Comparison of ENCODE assay signal across 31 cellular contexts in the genomic region with DNA sequence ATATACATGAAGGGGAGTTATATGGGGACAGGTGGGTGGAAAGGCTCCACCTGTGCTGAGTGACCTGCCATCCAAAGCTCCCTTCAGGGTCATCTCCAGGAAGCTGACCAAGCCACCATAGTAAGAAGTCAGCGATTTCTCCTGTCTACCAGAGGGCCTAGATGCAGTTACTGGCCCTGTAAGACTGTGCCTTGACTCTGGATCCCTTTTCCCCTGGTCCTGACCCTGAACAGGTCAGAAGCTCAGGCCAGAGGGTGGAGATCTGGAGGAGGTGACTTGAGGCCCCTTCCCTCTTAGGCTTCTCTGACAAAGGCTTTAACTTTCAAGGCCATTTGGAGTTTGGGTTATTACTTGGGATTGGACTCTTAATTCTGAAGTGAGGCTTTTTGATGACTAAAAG.
DNase-seq lines count a peak whose midpoint lies in the region; ATAC-seq, FAIRE-seq and TF ChIP-seq lines count a peak whose summit lies in the region.
"Had no signal": no experiment of that assay in that cellular context is flagged by ENCODE, and none has a peak within 500 bp of the region (broad histone marks: within the 10 kb centered on the region; RNA-seq: fewer than 3 reads in every experiment).

No MANE protein-coding gene starts in this region.

- H3K4me1 ChIP-seq in body of pancreas (peaks cover 25% of the 10 kb centered on the region), pancreas (peaks cover 0 to 15% (median 14%) of the 10 kb centered on the region in 3 donors)
- H3K4me1 ChIP-seq: A549; BE2C; BLaER1 treated with 17β-estradiol and CSF1 and Interleukin-3, amounts not matched to agents 10 nM and 100 nM; Caco-2 had no signal

- ATAC-seq in body of pancreas, result peak; percentile 34
- peak in 3 of 4 donors; percentile 41 to 61 (median 56) for ATAC-seq in pancreas
- ATAC-seq: A549; CD8-positive, alpha-beta T cell had no signal

- DNase-seq in body of pancreas, result no peak
- no peak for DNase-seq in pancreas
- no peak for DNase-seq in CD1c-positive myeloid dendritic cell (ENCODE audit: extremely low spot score)
- DNase-seq in SHP77 (lab: John Stamatoyannopoulos, UW), result no peak
- DNase-seq: 8988T; ACHN; AML-193; BE2C; C1 segment of cervical spinal cord; Caco-2; Calu3; CD4-positive, alpha-beta memory T cell; CD4-positive, alpha-beta T cell; CD4-positive, CD25-positive, alpha-beta regulatory T cell; CD8-positive, alpha-beta memory T cell; CD8-positive, alpha-beta T cell; COR-L47; DMS 273 treated with DMSO at 0.1 percent for 48 hours; DMS153; DMS53; DMS79; DMS79 treated with DMSO at 0.1 percent for 48 hours; DND-41; EL had no signal

- H3K4me3 ChIP-seq in body of pancreas (no peak overlapping the region), pancreas (no peak overlapping the region)
- H3K4me3 ChIP-seq: A549; BLaER1; BLaER1 treated with 17β-estradiol and CSF1 and Interleukin-3, amounts not matched to agents 10 nM and 100 nM had no signal

- H3K36me3 ChIP-seq in body of pancreas (replicated peaks in 1 of 2; ENCODE audit: insufficient read depth in 1 of 2, low read depth in 2 of 2) (no peaks in the 10 kb centered on the region), pancreas (no peaks in the 10 kb centered on the region)
- H3K36me3 ChIP-seq: BE2C; BLaER1; BLaER1 treated with 17β-estradiol and CSF1 and Interleukin-3, amounts not matched to agents 10 nM and 100 nM had no signal

- no peaks in the 10 kb centered on the region for H3K9me3 ChIP-seq in body of pancreas
- no peaks in the 10 kb centered on the region for H3K9me3 ChIP-seq in pancreas
- H3K9me3 ChIP-seq: A549; BE2C; BLaER1; BLaER1 treated with 17β-estradiol and CSF1 and Interleukin-3, amounts not matched to agents 10 nM and 100 nM; Caco-2 had no signal

- peak overlapping the region in 2 of 4 donors; percentile 19 to 76 for H3K27ac ChIP-seq in body of pancreas
- H3K27ac ChIP-seq in pancreas, result peak overlapping the region in 2 of 4 donors; percentile 24 to 27
- H3K27ac ChIP-seq: 22Rv1; A549; BLaER1; BLaER1 treated with 17β-estradiol and CSF1 and Interleukin-3, amounts not matched to agents 10 nM and 100 nM; C4-2B had no signal

- TF ChIP-seq POLR2A in body of pancreas (IDR thresholded peaks at IDR 0.05), result no peak

- H3K27me3 ChIP-seq in body of pancreas, result no peaks in the 10 kb centered on the region
- H3K27me3 ChIP-seq in pancreas, result no peaks in the 10 kb centered on the region
- H3K27me3 ChIP-seq: BE2C; BLaER1; BLaER1 treated with 17β-estradiol and CSF1 and Interleukin-3, amounts not matched to agents 10 nM and 100 nM had no signal

- no peak for FAIRE-seq in pancreas (lab: Jason Lieb, UNC)
- FAIRE-seq: A204.1, A549, D721Med had no signal

- intact Hi-C loops in body of pancreas (cut with DNase I), result no loop called here
- intact Hi-C loops in pancreas (cut with DNase I), result no loop called here

- TF ChIP-seq CTCF in body of pancreas (IDR thresholded peaks at IDR 0.05) (no peak), pancreas (IDR thresholded peaks at IDR 0.05) (no peak)

- 57 to 90% methylated on average over 1 of the region's 1 CpG for WGBS in body of pancreas, 2 donors
- 49 to 95% methylated on average over 1 of the region's 1 CpG for WGBS in pancreas, 2 donors
